ENCODE assay signal across 36 cellular contexts in the genomic region with DNA sequence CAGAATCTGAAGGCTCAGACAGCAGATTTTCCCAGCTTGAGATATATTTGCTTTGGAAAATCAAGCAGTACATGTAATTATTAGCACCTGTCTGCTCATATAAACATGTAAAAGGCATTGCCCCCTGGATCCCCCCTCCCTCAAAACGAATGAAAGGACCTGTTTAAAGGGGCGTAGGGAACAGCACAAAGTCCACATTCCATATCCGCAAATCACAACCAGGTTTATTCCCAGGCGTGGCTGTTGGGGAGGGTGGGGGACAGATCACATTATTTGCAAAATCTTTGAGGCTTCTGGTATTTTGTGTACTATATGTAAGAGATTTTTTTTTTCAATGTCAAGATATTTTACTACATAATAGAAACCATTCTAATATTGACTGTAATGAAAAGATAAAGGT. TPM values are rescaled to one million over a fixed set of nuclear protein-coding genes. Genes with fewer than 3 reads are reported as not detected.
"Had no signal": no experiment of that assay in that cellular context is flagged by ENCODE, and none has a peak within 500 bp of the region (broad histone marks: within the 10 kb centered on the region; RNA-seq: fewer than 3 reads in every experiment).

No MANE protein-coding gene starts in this region.

- DNase-seq: activated CD4-positive, alpha-beta memory T cell treated with anti-CD3 and anti-CD28 coated beads for 36 hours; activated CD4-positive, alpha-beta T cell treated with anti-CD3 and anti-CD28 coated beads for 36 hours; activated CD4-positive, alpha-beta T cell treated with anti-CD3 and anti-CD28 coated beads, Interleukin-2, amount 10 ng/mL, durations not matched to agents 24 days and 14 days; activated CD4-positive, CD25-positive, alpha-beta regulatory T cell; activated CD4-positive, CD25-positive, alpha-beta regulatory T cell treated with anti-CD3 and anti-CD28 coated beads, Interleukin-2, amount 50 U/mL, for 72 hours; activated CD8-positive, alpha-beta memory T cell treated with anti-CD3 and anti-CD28 coated beads, Interleukin-2, amount 10 ng/mL, durations not matched to agents 7 days and 5 days; activated CD8-positive, alpha-beta memory T cell treated with anti-CD3 and anti-CD28 coated beads, Interleukin-2, amount 50 U/mL, for 4 hours; activated CD8-positive, alpha-beta T cell treated with anti-CD3 and anti-CD28 coated beads, Interleukin-2, amount 10 ng/mL, durations not matched to agents 7 days and 5 days; activated effector memory CD4-positive, alpha-beta T cell treated with anti-CD3 and anti-CD28 coated beads, Interleukin-2, amount 50 U/mL, for 16 hours; activated naive CD4-positive, alpha-beta T cell treated with anti-CD3 and anti-CD28 coated beads for 36 hours; activated naive CD8-positive, alpha-beta T cell treated with anti-CD3 and anti-CD28 coated beads for 36 hours; activated naive CD8-positive, alpha-beta T cell treated with anti-CD3 and anti-CD28 coated beads, Interleukin-2, amount 50 U/mL, for 24 hours; activated T-cell treated with anti-CD3 and anti-CD28 coated beads, Interleukin-2, amount 50 U/mL, for 1 hour; activated T-cell treated with anti-CD3 and anti-CD28 coated beads, Interleukin-2, amount 50 U/mL, for 48 hours; adrenal gland; amygdala; body of pancreas; central memory CD4-positive, alpha-beta T cell; cerebellar nuclear complex; colonic mucosa; effector CD8-positive, alpha-beta T cell; foreskin keratinocyte; gastrocnemius medialis; T-helper 1 cell; T-helper 17 cell had no signal

- H3K4me3 ChIP-seq: adrenal gland, body of pancreas, cardiac muscle cell, colonic mucosa, esophagus muscularis mucosa, gastrocnemius medialis, heart left ventricle had no signal

- H3K36me3 ChIP-seq: colonic mucosa, gastrocnemius medialis had no signal

- H3K27me3 ChIP-seq: adrenal gland, body of pancreas, cardiac muscle cell, colonic mucosa, esophagus muscularis mucosa, foreskin keratinocyte, gastrocnemius medialis, heart left ventricle had no signal

- H3K27ac ChIP-seq: adrenal gland, body of pancreas, cardiac muscle cell, colonic mucosa, epithelial cell of prostate, esophagus muscularis mucosa, foreskin keratinocyte, gastrocnemius medialis, heart left ventricle had no signal

- H3K4me1 ChIP-seq: adrenal gland, body of pancreas, colonic mucosa, esophagus muscularis mucosa, foreskin keratinocyte, gastrocnemius medialis, heart left ventricle had no signal

- FAIRE-seq: endometrium, endothelial cell of umbilical vein had no signal

- H3K9me3 ChIP-seq: adrenal gland, body of pancreas, colonic mucosa, esophagus muscularis mucosa, gastrocnemius medialis, heart left ventricle had no signal

RNA-seq across cellular contexts. Expression of a gene that starts 12.2 kb away (rescaled TPM):
- total RNA-seq: activated CD8-positive, alpha-beta T cell treated with anti-CD3 and anti-CD28 coated beads, Interleukin-2, amount 10 ng/mL, durations not matched to agents 7 days and 5 days had no signal

RNA-seq across cellular contexts. Expression of a gene that starts 29.5 kb away (rescaled TPM):
- total RNA-seq: activated CD4-positive, alpha-beta memory T cell treated with anti-CD3 and anti-CD28 coated beads for 36 hours; activated CD4-positive, alpha-beta T cell treated with anti-CD3 and anti-CD28 coated beads for 36 hours; activated CD4-positive, alpha-beta T cell treated with anti-CD3 and anti-CD28 coated beads, Interleukin-2, amount 10 ng/mL, durations not matched to agents 24 days and 14 days; activated CD8-positive, alpha-beta memory T cell treated with anti-CD3 and anti-CD28 coated beads for 36 hours; activated CD8-positive, alpha-beta memory T cell treated with anti-CD3 and anti-CD28 coated beads, Interleukin-2, amount 10 ng/mL, durations not matched to agents 7 days and 5 days; activated CD8-positive, alpha-beta T cell treated with anti-CD3 and anti-CD28 coated beads, Interleukin-2, amount 10 ng/mL, durations not matched to agents 7 days and 5 days; activated naive CD8-positive, alpha-beta T cell treated with anti-CD3 and anti-CD28 coated beads for 36 hours; activated T-helper 1 cell treated with anti-CD3 and anti-CD28 coated beads, Interleukin-12 subunit alpha, Interleukin-12 subunit beta, Interleukin-2, Interleukin-4 antibody, amounts not matched to agents 30 ng/mL and 10 ng/mL and 1 ng/mL, durations not matched to agents 14 hours and 24 hours and 36 hours; activated T-helper 2 cell treated with anti-CD3 and anti-CD28 coated beads, Interferon-gamma antibody, Interleukin-2, Interleukin-4, amounts not matched to agents 10 μg/mL and 5 μg/mL and 100 μg/mL, durations not matched to agents 14 hours and 24 hours and 36 hours; adrenal gland; body of pancreas; cardiac muscle cell; colonic mucosa; dermis microvascular lymphatic vessel endothelial cell; endothelial cell of umbilical vein; esophagus muscularis mucosa; foreskin keratinocyte; gastrocnemius medialis; T-helper 17 cell had no signal
- polyA plus RNA-seq: adrenal gland, aorta, endothelial cell of umbilical vein, foreskin keratinocyte had no signal

RNA-seq across cellular contexts. Expression of a gene that starts 54.2 kb away (rescaled TPM):
- total RNA-seq: activated CD4-positive, alpha-beta memory T cell treated with anti-CD3 and anti-CD28 coated beads for 36 hours; activated CD4-positive, alpha-beta T cell treated with anti-CD3 and anti-CD28 coated beads for 36 hours; activated CD4-positive, alpha-beta T cell treated with anti-CD3 and anti-CD28 coated beads, Interleukin-2, amount 10 ng/mL, durations not matched to agents 24 days and 14 days; activated CD8-positive, alpha-beta memory T cell treated with anti-CD3 and anti-CD28 coated beads for 36 hours; activated CD8-positive, alpha-beta memory T cell treated with anti-CD3 and anti-CD28 coated beads, Interleukin-2, amount 10 ng/mL, durations not matched to agents 7 days and 5 days; activated CD8-positive, alpha-beta T cell treated with anti-CD3 and anti-CD28 coated beads, Interleukin-2, amount 10 ng/mL, durations not matched to agents 7 days and 5 days; activated naive CD4-positive, alpha-beta T cell treated with anti-CD3 and anti-CD28 coated beads for 36 hours; activated naive CD8-positive, alpha-beta T cell treated with anti-CD3 and anti-CD28 coated beads for 36 hours; activated T-helper 1 cell treated with anti-CD3 and anti-CD28 coated beads, Interleukin-12 subunit alpha, Interleukin-12 subunit beta, Interleukin-2, Interleukin-4 antibody, amounts not matched to agents 30 ng/mL and 10 ng/mL and 1 ng/mL, durations not matched to agents 14 hours and 24 hours and 36 hours; activated T-helper 2 cell treated with anti-CD3 and anti-CD28 coated beads, Interferon-gamma antibody, Interleukin-2, Interleukin-4, amounts not matched to agents 10 μg/mL and 5 μg/mL and 100 μg/mL, durations not matched to agents 14 hours and 24 hours and 36 hours; adrenal gland; aorta; body of pancreas; cardiac muscle cell; colonic mucosa; dermis microvascular lymphatic vessel endothelial cell; endothelial cell of umbilical vein; esophagus muscularis mucosa; foreskin keratinocyte; gastrocnemius medialis; heart left ventricle; T-helper 17 cell had no signal
- polyA plus RNA-seq: adrenal gland, aorta, cardiac muscle cell, endothelial cell of umbilical vein, foreskin keratinocyte, heart left ventricle had no signal
